7 cellular contexts compared by ENCODE assay signal in the genomic region with DNA sequence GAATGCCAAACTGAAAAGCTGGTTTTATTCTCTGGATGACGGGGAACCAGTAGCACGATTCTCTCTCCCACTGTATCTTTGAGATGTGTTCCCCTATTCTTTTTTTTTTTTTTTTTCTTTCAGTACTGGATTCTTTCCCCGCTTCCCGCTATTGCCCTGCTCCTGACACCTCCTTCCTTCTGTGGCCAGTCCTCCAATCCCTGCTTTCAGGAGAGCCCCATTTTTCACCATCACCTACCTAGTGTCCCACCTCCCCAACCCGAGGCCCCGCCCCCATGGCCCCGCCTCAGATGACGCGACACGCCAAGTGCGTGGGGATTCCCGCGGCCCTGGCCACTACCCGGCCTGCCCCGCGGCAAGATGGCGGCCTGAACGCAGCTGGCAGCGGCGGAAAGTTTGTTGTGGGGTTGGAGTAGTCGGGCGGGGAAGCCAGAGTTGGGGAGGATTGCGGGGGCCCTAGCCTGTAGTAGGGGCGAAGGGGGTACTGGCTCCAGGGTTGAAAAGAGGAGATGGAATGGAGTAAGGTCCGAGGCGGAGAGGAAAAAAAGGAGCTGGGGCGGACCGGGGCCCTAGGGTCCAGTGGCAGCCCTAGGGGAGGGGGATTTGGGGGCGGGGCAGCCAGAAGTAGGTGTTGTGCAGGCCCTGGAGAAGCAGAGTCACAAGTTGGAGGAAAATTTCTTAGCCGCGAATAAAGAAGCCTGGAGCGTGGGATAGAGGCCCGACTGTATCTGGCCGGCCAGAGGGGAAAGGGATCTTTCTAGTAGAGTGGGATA. TPM values are rescaled to one million over a fixed set of nuclear protein-coding genes. Genes with fewer than 3 reads are reported as not detected.
DNase-seq lines count a peak whose midpoint lies in the region; ATAC-seq, FAIRE-seq and TF ChIP-seq lines count a peak whose summit lies in the region.

Gene TJAP1 (plus strand): TSS at position 336 of the 773 bp plus-strand sequence. CDS start 21,432 bp downstream, outside the sequence.

- no peaks in the 10 kb centered on the region for H4K20me1 ChIP-seq in mammary epithelial cell (ENCODE audit: insufficient read depth, low read length)

- FAIRE-seq in small intestine (lab: Jason Lieb, UNC), result no peak

- H3K27me3 ChIP-seq in mammary epithelial cell (ENCODE audit: insufficient read depth, low read length) (no peaks in the 10 kb centered on the region), small intestine (ENCODE audit: control insufficient read depth in 2 of 2, insufficient read depth in 2 of 2, low read length in 2 of 2) (no peaks in the 10 kb centered on the region)

- peaks cover 41% of the 10 kb centered on the region for H3K79me2 ChIP-seq in mammary epithelial cell (ENCODE audit: insufficient read depth, low read length)

- WGBS in mammary epithelial cell (ENCODE audit: low coverage, missing lambda C conversion rate), result 6% methylated on average over 9 of the region's 34 CpGs
- WGBS in small intestine, 3 donors, result 1% methylated on average over 30 to 34 of the region's 34 CpGs

- no peaks in the 10 kb centered on the region for H3K9me3 ChIP-seq in mammary epithelial cell (replicated peaks; ENCODE audit: insufficient read depth, low read length)
- H3K9me3 ChIP-seq in small intestine (ENCODE audit: control insufficient read depth, low read depth), result no peaks in the 10 kb centered on the region

- intact Hi-C loops in mammary epithelial cell (cut with micrococcal nuclease), result no loop called here

- peak within 1 kb of the TSS; percentile 87 for H2AFZ ChIP-seq in mammary epithelial cell (ENCODE audit: low read depth, low read length)

- BruUV-seq in mammary epithelial cell (replicated peaks; lab: Mats Ljungman, UMichigan), result no TSS peak

- H3K4me1 ChIP-seq in mammary epithelial cell (ENCODE audit: insufficient read depth, low read length), result peaks cover 46% of the 10 kb centered on the region
- peaks cover 0 to 10% of the 10 kb centered on the region in 2 donors for H3K4me1 ChIP-seq in small intestine (ENCODE audit: control insufficient read depth in 2 of 2, insufficient read depth in 1 of 2, low read depth in 1 of 2, low read length in 1 of 2)

- peak within 1 kb of the TSS; percentile 96 for H3K4me2 ChIP-seq in mammary epithelial cell (ENCODE audit: insufficient read depth, low read depth, low read length)

- DNase-seq in NCI-H2196 (lab: John Stamatoyannopoulos, UW; ENCODE audit: unreplicated experiment) (peak; percentile 90), mammary epithelial cell (peak; percentile 87), iPS-NIHi11 (ENCODE audit: low spot score) (peak; percentile 100), small intestine (peak; percentile 88)

- H3K36me3 ChIP-seq in mammary epithelial cell (ENCODE audit: insufficient read depth, low read length) (peaks cover 2% of the 10 kb centered on the region), small intestine (ENCODE audit: control insufficient read depth in 2 of 2, insufficient read depth in 2 of 2, low read length in 2 of 2) (no peaks in the 10 kb centered on the region)

- H3K4me3 ChIP-seq in WI38 (ENCODE audit: low read depth, low read length) (peak within 1 kb of the TSS; percentile 60), mammary epithelial cell (replicated peaks in 1 of 3; ENCODE audit: insufficient read depth in 1 of 3, low read depth in 2 of 3, low read length in 3 of 3) (peak within 1 kb of the TSS; percentile 55 to 83 (median 82)), small intestine (ENCODE audit: low read depth in 1 of 2, low read length in 2 of 2) (peak within 1 kb of the TSS; percentile 83 to 86)

- H3K9ac ChIP-seq in mammary epithelial cell (ENCODE audit: insufficient read depth, low read length), result peak within 1 kb of the TSS; percentile 75

- H3K27ac ChIP-seq in mammary epithelial cell (ENCODE audit: insufficient read depth, low read depth, low read length) (peak within 1 kb of the TSS; percentile 72), small intestine (ENCODE audit: low read depth in 1 of 2, low read length in 1 of 2) (peak within 1 kb of the TSS; percentile 14 to 82)

- in situ Hi-C loops in mammary epithelial cell (cut with MboI; ENCODE audit: low sequenced_read_pairs in 2 of 2), result no loop called here

- TF ChIP-seq CTCF in WI38 (IDR thresholded peaks at IDR 0.05; ENCODE audit: low read depth, low read length) (no peak), mammary epithelial cell (conservative IDR thresholded peaks at IDR 0.05 in 1 of 2, IDR thresholded peaks at IDR 0.05 in 1 of 2; ENCODE audit: extremely low read depth in 1 of 2, insufficient read depth in 1 of 2, low read depth in 1 of 2, low read length in 2 of 2) (no peak)

- CTCF ChIA-PET in mammary epithelial cell (lab: Charles Lee; ENCODE audit: low non-redundant PET), result interaction anchor here (0.6 kb wide), 2 partner anchors 19 to 55 kb away, joined by 3 read pairs; no protein-coding TSS in a partner anchor

- peak; percentile 65 for ATAC-seq in GM18520 (IDR thresholded peaks at IDR 0.05; ENCODE audit: unreplicated experiment)
- ATAC-seq in HG03064 (IDR thresholded peaks at IDR 0.05; ENCODE audit: low read depth, unreplicated experiment), result peak; percentile 85

- dilution Hi-C loops in mammary epithelial cell (cut with HindIII; ENCODE audit: low sequenced_read_pairs), result no loop called here

RNA-seq across cellular contexts. Expression of gene TJAP1, which starts in this region (rescaled TPM):
- total RNA-seq in mammary epithelial cell, result 10 to 100 TPM; 26.8 to 80.5 TPM
- polyA plus RNA-seq in mammary epithelial cell (34.1 TPM), small intestine (10 to 100 TPM; 17.2 to 30.3 (median 29.3) TPM)
- polyA minus RNA-seq in mammary epithelial cell, result 37.0 TPM

Comparison
In these comparisons a context has a peak if more than half of its experiments do, and no peak if none do; other contexts are left out.
1. Peak in every context shown above with its lines: DNase-seq, ATAC-seq, H3K4me3 ChIP-seq and H3K27ac ChIP-seq.